Comparison of ENCODE assay signal across 27 cellular contexts in genomic region chr1:25008192-25008485, GRCh38.
DNase-seq lines count a peak whose midpoint lies in the region; ATAC-seq, FAIRE-seq and TF ChIP-seq lines count a peak whose summit lies in the region.
"Had no signal": no experiment of that assay in that cellular context is flagged by ENCODE, and none has a peak within 500 bp of the region (broad histone marks: within the 10 kb centered on the region; RNA-seq: fewer than 3 reads in every experiment).

No MANE protein-coding gene starts in this region.

- H3K4me1 ChIP-seq in neural progenitor cell (peaks cover 18% of the 10 kb centered on the region), PC-9 (replicated peaks; ENCODE audit: insufficient read depth) (no peaks in the 10 kb centered on the region), uterus (no peaks in the 10 kb centered on the region)
- H3K4me1 ChIP-seq: breast epithelium, vagina had no signal

- H3K27me3 ChIP-seq in bronchial epithelial cell (ENCODE audit: control insufficient read depth, insufficient read depth, low read length) = peaks cover 12% of the 10 kb centered on the region
- H3K27me3 ChIP-seq in neural progenitor cell = no peaks in the 10 kb centered on the region
- peaks cover 5% of the 10 kb centered on the region; the same call in 1 of the 2 replicates for H3K27me3 ChIP-seq in PC-9 (ENCODE audit: insufficient read depth, low read depth)
- H3K27me3 ChIP-seq in uterus = no peaks in the 10 kb centered on the region
- H3K27me3 ChIP-seq: vagina had no signal

- DNase-seq in T-helper 2 cell treated with Interferon-gamma antibody and Interleukin-4, amounts not matched to agents 5 μg/mL and 100 μg/mL, for 36 hours (ENCODE audit: low spot score) = no peak
- DNase-seq in T-helper 2 cell (no peak), NB4 (ENCODE audit: low read depth) (peak; percentile 53), bronchial epithelial cell (ENCODE audit: low read depth) (peak; percentile 47), neural progenitor cell (ENCODE audit: low spot score) (no peak), PC-9 (no peak), uterus (no peak)
- DNase-seq: activated CD4-positive, alpha-beta T cell treated with anti-CD3 and anti-CD28 coated beads for 1 hour; activated CD8-positive, alpha-beta memory T cell treated with anti-CD3 and anti-CD28 coated beads for 24 hours; activated T-cell treated with anti-CD3 and anti-CD28 coated beads, Interleukin-2, amount 50 U/mL, for 24 hours; CD8-positive, alpha-beta memory T cell; NCI-H446 treated with DMSO at 0.1 percent for 48 hours; stimulated activated CD4-positive, alpha-beta T cell treated with anti-CD3 and anti-CD28 coated beads, Interleukin-15, amount 100 ng/mL, for 24 hours; stimulated activated naive CD4-positive, alpha-beta T cell treated with Interleukin-2 at 50 U/mL for 16 hours had no signal

- peaks cover 65% of the 10 kb centered on the region for H3K4me1 Mint-ChIP-seq in T-helper 2 cell treated with Interferon-gamma antibody and Interleukin-4, amounts not matched to agents 5 μg/mL and 100 μg/mL, for 36 hours (ENCODE audit: low read depth)
- peaks cover 22% of the 10 kb centered on the region for H3K4me1 Mint-ChIP-seq in neural progenitor cell

- H3K27ac Mint-ChIP-seq in T-helper 2 cell treated with Interferon-gamma antibody and Interleukin-4, amounts not matched to agents 5 μg/mL and 100 μg/mL, for 36 hours = peak overlapping the region; percentile 11
- H3K27ac Mint-ChIP-seq in neural progenitor cell = peak overlapping the region; percentile 63
- H3K27ac Mint-ChIP-seq: memory B cell had no signal

- no peak overlapping the region for H3K9ac ChIP-seq in neural progenitor cell
- H3K9ac ChIP-seq: KMS-11 had no signal

- intact Hi-C loops in PC-9 (cut with micrococcal nuclease; ENCODE audit: unreplicated experiment) = no loop called here
- intact Hi-C loops in uterus (cut with DNase I; ENCODE audit: low total_unique reads) = no loop called here

- no peak overlapping the region for H3K4me3 ChIP-seq in NB4 (ENCODE audit: low read depth, low read length)
- no peak overlapping the region for H3K4me3 ChIP-seq in bronchial epithelial cell (ENCODE audit: low read depth, low read length)
- no peak overlapping the region for H3K4me3 ChIP-seq in neural progenitor cell
- no peak overlapping the region for H3K4me3 ChIP-seq in PC-9
- H3K4me3 ChIP-seq in uterus = no peak overlapping the region
- H3K4me3 ChIP-seq: esophagus muscularis mucosa, gastroesophageal sphincter, hepatocyte, SK-N-MC, thoracic aorta, vagina had no signal

- H3K9me3 ChIP-seq in neural progenitor cell (ENCODE audit: low read depth) (no peaks in the 10 kb centered on the region), PC-9 (ENCODE audit: insufficient read depth, low read depth) (no peaks in the 10 kb centered on the region), uterus (no peaks in the 10 kb centered on the region)
- H3K9me3 ChIP-seq: breast epithelium, esophagus muscularis mucosa, thoracic aorta, vagina had no signal

- POLR2A ChIA-PET in PC-9 (lab: Charles Lee; ENCODE audit: unreplicated experiment) = no interaction called here

- CTCF ChIA-PET in PC-9 (lab: Charles Lee) = no interaction called here

- no peaks in the 10 kb centered on the region for H3K36me3 ChIP-seq in bronchial epithelial cell (ENCODE audit: control insufficient read depth, insufficient read depth, low read length)
- H3K36me3 ChIP-seq in neural progenitor cell = no peaks in the 10 kb centered on the region
- H3K36me3 ChIP-seq in PC-9 (ENCODE audit: low read depth) = no peaks in the 10 kb centered on the region
- no peaks in the 10 kb centered on the region for H3K36me3 ChIP-seq in uterus
- H3K36me3 ChIP-seq: breast epithelium, esophagus muscularis mucosa, gastroesophageal sphincter, thoracic aorta, vagina had no signal

- no peak overlapping the region for H3K4me3 Mint-ChIP-seq in T-helper 2 cell treated with Interferon-gamma antibody and Interleukin-4, amounts not matched to agents 5 μg/mL and 100 μg/mL, for 36 hours
- H3K4me3 Mint-ChIP-seq in neural progenitor cell = no peak overlapping the region
- H3K4me3 Mint-ChIP-seq: activated T-cell treated with anti-CD3 and anti-CD28 coated beads, Interleukin-2, amount 50 U/mL, for 24 hours; memory B cell had no signal

- H3K27me3 Mint-ChIP-seq in T-helper 2 cell treated with Interferon-gamma antibody and Interleukin-4, amounts not matched to agents 5 μg/mL and 100 μg/mL, for 36 hours (ENCODE audit: low read depth) = peaks cover 2% of the 10 kb centered on the region
- peaks cover 11% of the 10 kb centered on the region for H3K27me3 Mint-ChIP-seq in neural progenitor cell (ENCODE audit: insufficient read depth, low read depth)
- H3K27me3 Mint-ChIP-seq: activated T-cell treated with anti-CD3 and anti-CD28 coated beads, Interleukin-2, amount 50 U/mL, for 24 hours; memory B cell had no signal

- H2AFZ ChIP-seq in neural progenitor cell (replicated peaks) (no peak overlapping the region), PC-9 (no peak overlapping the region)
- H2AFZ ChIP-seq: hepatocyte had no signal

- H3K9me3 Mint-ChIP-seq in T-helper 2 cell treated with Interferon-gamma antibody and Interleukin-4, amounts not matched to agents 5 μg/mL and 100 μg/mL, for 36 hours = peaks cover 6% of the 10 kb centered on the region
- H3K9me3 Mint-ChIP-seq in neural progenitor cell = no peaks in the 10 kb centered on the region
- H3K9me3 Mint-ChIP-seq: activated T-cell treated with anti-CD3 and anti-CD28 coated beads, Interleukin-2, amount 50 U/mL, for 24 hours; CD8-positive, alpha-beta memory T cell; memory B cell had no signal

- H3K4me2 ChIP-seq in neural progenitor cell (no peak overlapping the region), PC-9 (no peak overlapping the region)
- H3K4me2 ChIP-seq: hepatocyte, KMS-11 had no signal

- H3F3A ChIP-seq in neural progenitor cell (ENCODE audit: low read depth) (no peaks in the 10 kb centered on the region), PC-9 (ENCODE audit: insufficient read depth, low read depth) (no peaks in the 10 kb centered on the region)

- H3K27ac ChIP-seq in neural progenitor cell (no peak overlapping the region), PC-9 (no peak overlapping the region), uterus (no peak overlapping the region)
- H3K27ac ChIP-seq: breast epithelium, esophagus muscularis mucosa, gastroesophageal sphincter, hepatocyte, KMS-11, RWPE1, SK-N-MC, thoracic aorta, vagina had no signal

- no peak for FAIRE-seq in bronchial epithelial cell (lab: Jason Lieb, UNC)
- FAIRE-seq: colon had no signal

- TF ChIP-seq CTCF in NB4 (IDR thresholded peaks at IDR 0.05; ENCODE audit: low read depth, low read length) (no peak), bronchial epithelial cell (IDR thresholded peaks at IDR 0.05; ENCODE audit: insufficient read depth, low read length, severe bottlenecking) (no peak), neural progenitor cell (IDR thresholded peaks at IDR 0.05) (no peak), PC-9 (conservative IDR thresholded peaks at IDR 0.05) (no peak), uterus (IDR thresholded peaks at IDR 0.05) (no peak)

- H4K20me1 ChIP-seq in neural progenitor cell (ENCODE audit: low read depth) (no peaks in the 10 kb centered on the region), PC-9 (ENCODE audit: insufficient read depth) (no peaks in the 10 kb centered on the region)

- H3K79me2 ChIP-seq in neural progenitor cell (ENCODE audit: low read depth) (no peaks in the 10 kb centered on the region), PC-9 (ENCODE audit: low read depth) (no peaks in the 10 kb centered on the region)
- H3K79me2 ChIP-seq: hepatocyte had no signal

- H3K9me2 ChIP-seq in PC-9 (ENCODE audit: insufficient read depth) = no peaks in the 10 kb centered on the region

- no peak for TF ChIP-seq POLR2A in NB4 (IDR thresholded peaks at IDR 0.05; ENCODE audit: extremely low read depth, insufficient read length)
- no peak for TF ChIP-seq POLR2A in uterus (IDR thresholded peaks at IDR 0.05)

- BruUV-seq in PC-9 (replicated peaks; lab: Mats Ljungman, UMichigan) = no TSS peak

- no peak for ATAC-seq in HG03354 (IDR thresholded peaks at IDR 0.05; ENCODE audit: poor library complexity, severe bottlenecking, unreplicated experiment)
- ATAC-seq: gastroesophageal sphincter, HCT116 had no signal

- H3K36me3 Mint-ChIP-seq in T-helper 2 cell treated with Interferon-gamma antibody and Interleukin-4, amounts not matched to agents 5 μg/mL and 100 μg/mL, for 36 hours (ENCODE audit: low read depth) = no peaks in the 10 kb centered on the region
- no peaks in the 10 kb centered on the region for H3K36me3 Mint-ChIP-seq in neural progenitor cell
- H3K36me3 Mint-ChIP-seq: CD8-positive, alpha-beta memory T cell; memory B cell had no signal

Comparison
In these comparisons a context has a peak if more than half of its experiments do, and no peak if none do; other contexts are left out.
1. DNase-seq: peak in NB4 (single experiment) and bronchial epithelial cell (single experiment); none in T-helper 2 cell treated with Interferon-gamma antibody and Interleukin-4, amounts not matched to agents 5 μg/mL and 100 μg/mL, for 36 hours (single experiment), T-helper 2 cell (0 of 5), neural progenitor cell (single experiment), PC-9 (0 of 2) and uterus (0 of 2).